Comparison of ENCODE assay signal across 14 cellular contexts in the genomic region with DNA sequence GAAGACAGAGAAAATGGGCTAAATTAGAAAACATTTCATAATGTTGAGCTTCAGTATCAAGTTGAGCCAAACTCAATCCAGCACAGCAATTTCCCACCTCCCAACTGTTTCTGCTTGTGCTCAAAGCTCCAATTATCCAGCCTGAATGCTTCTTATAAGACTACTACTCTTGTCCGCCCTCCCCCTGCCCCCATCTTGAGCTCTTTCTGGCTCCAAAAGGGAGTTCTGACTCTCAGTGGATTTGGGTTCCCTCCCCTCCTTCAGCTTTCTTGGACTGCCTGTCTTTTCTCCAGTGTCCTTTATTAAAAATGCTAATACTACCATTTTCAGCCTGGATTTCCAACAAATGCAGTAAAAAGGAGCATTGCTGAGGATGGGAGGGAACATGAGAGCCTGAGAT.
"Had no signal": no experiment of that assay in that cellular context is flagged by ENCODE, and none has a peak within 500 bp of the region (broad histone marks: within the 10 kb centered on the region; RNA-seq: fewer than 3 reads in every experiment).

No MANE protein-coding gene starts in this region.

- H3K9me3 Mint-ChIP-seq: activated naive CD4-positive, alpha-beta T cell treated with anti-CD3 and anti-CD28 coated beads, Interleukin-2, amount 10 ng/mL, durations not matched to agents 7 days and 5 days; activated T-helper 2 cell treated with anti-CD3 and anti-CD28 coated beads, Interferon-gamma antibody, Interleukin-2, Interleukin-4, amounts not matched to agents 10 μg/mL and 5 μg/mL and 100 μg/mL, durations not matched to agents 14 hours and 24 hours and 36 hours had no signal

- ATAC-seq: left lobe of liver had no signal

- DNase-seq: activated CD4-positive, alpha-beta T cell treated with anti-CD3 and anti-CD28 coated beads for 1 hour; activated CD4-positive, alpha-beta T cell treated with anti-CD3 and anti-CD28 coated beads, Interleukin-2, amount 50 U/mL, for 4 hours; activated naive CD4-positive, alpha-beta T cell treated with anti-CD3 and anti-CD28 coated beads, Interleukin-2, amount 10 ng/mL, durations not matched to agents 7 days and 5 days; dermis blood vessel endothelial cell; foreskin melanocyte; mesendoderm; small intestine; stimulated activated CD4-positive, alpha-beta T cell treated with anti-CD3 and anti-CD28 coated beads, Interleukin-4, amount 100 ng/mL, for 24 hours; stimulated activated naive CD4-positive, alpha-beta T cell; tibial artery had no signal

- H3K9me3 ChIP-seq: tibial artery, uterus had no signal

- H3K36me3 Mint-ChIP-seq: activated naive CD4-positive, alpha-beta T cell treated with anti-CD3 and anti-CD28 coated beads, Interleukin-2, amount 10 ng/mL, durations not matched to agents 7 days and 5 days had no signal

- H3K27me3 Mint-ChIP-seq: activated naive CD4-positive, alpha-beta T cell treated with anti-CD3 and anti-CD28 coated beads, Interleukin-2, amount 10 ng/mL, durations not matched to agents 7 days and 5 days had no signal

- H3K4me1 Mint-ChIP-seq: activated naive CD4-positive, alpha-beta T cell treated with anti-CD3 and anti-CD28 coated beads, Interleukin-2, amount 10 ng/mL, durations not matched to agents 7 days and 5 days had no signal

- H3K4me3 ChIP-seq: tibial artery, uterus had no signal

- H3K27me3 ChIP-seq: tibial artery, uterus had no signal

- H3K4me1 ChIP-seq: tibial artery had no signal

- H3K27ac Mint-ChIP-seq: activated naive CD4-positive, alpha-beta T cell treated with anti-CD3 and anti-CD28 coated beads, Interleukin-2, amount 10 ng/mL, durations not matched to agents 7 days and 5 days; activated T-helper 2 cell treated with anti-CD3 and anti-CD28 coated beads, Interferon-gamma antibody, Interleukin-2, Interleukin-4, amounts not matched to agents 10 μg/mL and 5 μg/mL and 100 μg/mL, durations not matched to agents 14 hours and 24 hours and 36 hours had no signal

- H3K36me3 ChIP-seq: tibial artery, uterus had no signal

- H3K27ac ChIP-seq: epithelial cell of prostate, tibial artery, uterus had no signal

- H3K4me3 Mint-ChIP-seq: activated naive CD4-positive, alpha-beta T cell treated with anti-CD3 and anti-CD28 coated beads, Interleukin-2, amount 10 ng/mL, durations not matched to agents 7 days and 5 days had no signal
